Comparison of ENCODE assay signal across 21 cellular contexts in the genomic region with DNA sequence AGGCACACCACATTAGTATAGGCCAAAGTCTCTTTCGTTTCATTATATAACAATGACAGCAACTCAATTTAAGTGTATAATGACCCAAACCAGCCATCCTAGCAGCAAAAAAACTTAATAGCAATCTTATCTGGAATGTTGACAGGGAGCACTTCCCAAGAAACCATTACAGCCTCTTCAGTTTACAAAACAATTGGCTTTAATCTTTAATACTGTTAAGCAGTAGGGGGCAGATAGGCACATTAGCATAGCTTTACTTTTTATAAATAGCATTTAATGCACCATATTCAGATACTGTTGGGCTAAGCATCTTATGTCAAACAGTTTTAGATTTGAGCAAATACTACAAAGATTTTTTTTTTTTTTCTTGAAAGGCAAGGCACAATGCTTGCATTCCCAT.
"Had no signal": no experiment of that assay in that cellular context is flagged by ENCODE, and none has a peak within 500 bp of the region (broad histone marks: within the 10 kb centered on the region; RNA-seq: fewer than 3 reads in every experiment).

No MANE protein-coding gene starts in this region.

- H3K27ac ChIP-seq: RWPE1 had no signal

- DNase-seq: IMR-90, Karpas-422, KG1, MG63, NCI-H1092 treated with DMSO at 0.1 percent for 48 hours, NCI-H1436, NCI-H187 treated with DMSO at 0.1 percent for 48 hours, NCI-H2029 treated with DMSO at 0.1 percent for 48 hours, NCI-H2171, NCI-H226, NCI-H446, NCI-H510A, NCI-H524 treated with DMSO at 0.1 percent for 48 hours, NCI-H69, NCI-H774, SHP77, SK-N-SH, SW 1271, T-cell had no signal

- H3K4me2 ChIP-seq: SK-N-SH had no signal

- H3K27me3 ChIP-seq: MG63 had no signal

- H3K9me3 ChIP-seq: MG63, SK-N-SH had no signal

- H3K4me1 Mint-ChIP-seq: T-cell had no signal

- H3K36me3 ChIP-seq: MG63 had no signal

- H3K27ac Mint-ChIP-seq: T-cell had no signal

- H3K9me3 Mint-ChIP-seq: T-cell had no signal

- H3K4me3 Mint-ChIP-seq: T-cell had no signal

- H3K4me3 ChIP-seq: MG63 had no signal

- H3K9me2 ChIP-seq: SK-N-SH had no signal

- ATAC-seq: HepG2, T-cell had no signal

- H3K36me3 Mint-ChIP-seq: T-cell had no signal
